1 cellular context compared by ENCODE assay signal in genomic region chr2:86623549-86624547, GRCh38.
TF ChIP-seq lines count a peak whose summit lies in the region.

TSS of gene RNF103 (minus strand) at chr2:86623865. CDS start at chr2:86622886, 979 bp downstream.

TF ChIP-seq in GM12878, 131 proteins besides CTCF, POLR2A, EP300 and RAD21 (continued from another document):
- TF ChIP-seq SPI1 (IDR thresholded peaks at IDR 0.05; ENCODE audit: borderline replicate concordance, insufficient read depth, low read depth, low read length): no peak
- TF ChIP-seq ZNF274 (IDR thresholded peaks at IDR 0.05; ENCODE audit: insufficient read depth, insufficient read length): no peak
- TF ChIP-seq MXI1 (IDR thresholded peaks at IDR 0.05; ENCODE audit: low read depth, low read length): peak; percentile 32; the same call in 1 of the 2 replicates
